ENCODE assay signal across 22 cellular contexts in the genomic region with DNA sequence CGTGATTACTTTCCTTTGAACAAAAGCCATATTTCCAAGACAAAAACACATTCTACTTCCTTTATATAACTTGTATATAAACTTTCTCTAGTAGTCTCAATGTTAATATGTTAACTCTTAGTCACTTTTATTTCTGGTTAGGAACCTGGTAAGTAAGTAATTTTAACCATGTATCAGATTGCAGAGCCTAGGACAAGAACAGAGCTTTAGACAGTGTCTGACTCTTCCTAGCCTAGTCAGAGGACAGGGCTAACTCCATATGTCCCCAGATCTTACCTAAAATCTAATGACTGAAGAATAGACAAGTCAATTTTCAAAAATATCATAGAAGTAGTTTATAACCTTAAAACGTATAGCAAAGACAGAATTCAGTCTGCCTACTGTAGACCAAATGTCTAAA.
"Had no signal": no experiment of that assay in that cellular context is flagged by ENCODE, and none has a peak within 500 bp of the region (broad histone marks: within the 10 kb centered on the region; RNA-seq: fewer than 3 reads in every experiment).

No MANE protein-coding gene starts in this region.

- H3K9me3 ChIP-seq: left ventricle myocardium inferior, ovary, spleen, suprapubic skin, thoracic aorta, tibial artery, upper lobe of right lung had no signal

- H3K4me2 ChIP-seq: hepatocyte had no signal

- H3K4me3 ChIP-seq: hepatocyte, left ventricle myocardium inferior, lung, ovary, spleen, suprapubic skin, thoracic aorta, tibial artery, upper lobe of right lung had no signal

- FAIRE-seq: urothelium cell line had no signal

- H3K36me3 ChIP-seq: left ventricle myocardium inferior, ovary, spleen, suprapubic skin, thoracic aorta, tibial artery, upper lobe of right lung had no signal

- H3K4me1 ChIP-seq: left ventricle myocardium inferior, spleen, suprapubic skin, tibial artery, upper lobe of right lung had no signal

- H3K27ac ChIP-seq: hepatocyte, left ventricle myocardium inferior, ovary, spleen, suprapubic skin, thoracic aorta, tibial artery, upper lobe of right lung had no signal

- H2AFZ ChIP-seq: hepatocyte had no signal

- H3K79me2 ChIP-seq: hepatocyte had no signal

- DNase-seq: islet precursor cell; left ventricle myocardium inferior; mesendoderm; naive B cell; natural killer cell; ovary; retina; right cardiac atrium; small intestine; spleen; stimulated activated CD4-positive, alpha-beta T cell treated with anti-CD3 and anti-CD28 coated beads, Interleukin-4, amount 100 ng/mL, for 24 hours; stimulated activated naive CD4-positive, alpha-beta T cell; tibial artery; trophoblast cell; upper lobe of right lung had no signal

- ATAC-seq: natural killer cell; right cardiac atrium; sciatic nerve; stimulated activated effector memory CD8-positive, alpha-beta T cell treated with anti-CD3 and anti-CD28 coated beads, Interleukin-12 subunit alpha, Interleukin-12 subunit beta, amount 100 ng/mL, for 72 hours; upper lobe of right lung had no signal

- H3K27me3 ChIP-seq: hepatocyte, ovary, spleen, suprapubic skin, tibial artery, upper lobe of right lung had no signal
